25 cellular contexts compared by ENCODE assay signal in the genomic region with DNA sequence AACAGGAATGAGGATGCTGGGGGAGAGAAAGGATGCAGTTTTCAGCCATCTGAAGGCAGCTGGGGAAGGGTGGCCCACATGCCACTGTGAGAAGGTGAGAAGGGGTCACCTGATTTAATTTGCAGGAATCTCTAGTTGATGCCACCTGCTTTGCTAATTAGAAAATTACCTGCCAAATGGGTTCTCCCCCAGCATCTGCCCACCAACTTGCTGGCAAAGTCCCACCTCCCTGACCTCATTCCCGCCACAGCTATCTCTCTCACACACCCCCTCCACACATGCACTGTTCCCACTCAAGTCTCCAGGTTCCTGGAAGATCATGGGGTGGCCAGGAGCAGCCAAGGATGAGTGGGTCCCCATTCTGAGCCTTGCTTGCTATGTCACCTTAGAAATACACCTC.
DNase-seq lines count a peak whose midpoint lies in the region; ATAC-seq, FAIRE-seq and TF ChIP-seq lines count a peak whose summit lies in the region.
"Had no signal": no experiment of that assay in that cellular context is flagged by ENCODE, and none has a peak within 500 bp of the region (broad histone marks: within the 10 kb centered on the region; RNA-seq: fewer than 3 reads in every experiment).

No MANE protein-coding gene starts in this region.

- no peaks in the 10 kb centered on the region for H3K9me3 ChIP-seq in K562 (replicated peaks; ENCODE audit: control insufficient read depth, insufficient read depth, low read depth, low read length)
- H3K9me3 ChIP-seq: BLaER1, Caco-2 had no signal

- 0% methylated on average over 1 of the region's 1 CpG for WGBS in K562 (ENCODE audit: insufficient coverage, low coverage, missing lambda C conversion rate)

- POLR2A ChIA-PET in K562 (lab: Yijun Ruan, JAX) = no interaction called here

- H4K20me1 ChIP-seq in K562 (replicated peaks; ENCODE audit: control insufficient read depth, insufficient read depth, low read length) = peaks cover 6% of the 10 kb centered on the region

- no peak for TF ChIP-seq POLR2A in K562 (conservative IDR thresholded peaks at IDR 0.05)

- H3K27me3 Mint-ChIP-seq in endothelial cell (ENCODE audit: unreplicated experiment) = peaks cover 4% of the 10 kb centered on the region

- FAIRE-seq in K562 (lab: Jason Lieb, UNC) = no peak
- FAIRE-seq: A204.1, GM12891, GM18507, H1 had no signal

- no peaks in the 10 kb centered on the region for H3K4me1 ChIP-seq in K562 (replicated peaks in 1 of 2; ENCODE audit: control insufficient read depth in 2 of 2, insufficient read depth in 2 of 2, low read length in 2 of 2)
- H3K4me1 ChIP-seq: Caco-2 had no signal

- TF ChIP-seq RAD21 in K562 (CRISPR knock-in tag; conservative IDR thresholded peaks at IDR 0.05 in 1 of 2, IDR thresholded peaks at IDR 0.05 in 1 of 2) = no peak

- no peaks in the 10 kb centered on the region for H3K79me2 ChIP-seq in K562 (ENCODE audit: control insufficient read depth, insufficient read depth, low read length)

- DNase-seq in NCI-H2171 treated with DMSO at 0.1 percent for 48 hours (lab: John Stamatoyannopoulos, UW) = peak; percentile 31
- no peak for DNase-seq in NCI-H2171 (lab: John Stamatoyannopoulos, UW)
- DNase-seq in K562 (ENCODE audit: extremely low read depth in 1 of 4, low spot score in 3 of 4) = no peak
- no peak for DNase-seq in endothelial cell (ENCODE audit: low spot score)
- DNase-seq in stimulated activated naive CD4-positive, alpha-beta T cell (lab: John Stamatoyannopoulos, UW) = no peak
- no peak for DNase-seq in activated CD4-positive, CD25-positive, alpha-beta regulatory T cell treated with anti-CD3 and anti-CD28 coated beads, Interleukin-2, amount 50 U/mL, for 72 hours
- DNase-seq in brain microvascular endothelial cell = no peak
- no peak for DNase-seq in NCI-H1417 (lab: John Stamatoyannopoulos, UW)
- DNase-seq: Caco-2; CD4-positive, CD25-positive, alpha-beta regulatory T cell; CD8-positive, alpha-beta T cell; DMS153; EL; GF-D8; H7; HFFc6 had no signal

- no peak for TF ChIP-seq CTCF in K562 (IDR thresholded peaks at IDR 0.05 in 2 of 3, conservative IDR thresholded peaks at IDR 0.05 in 1 of 3; ENCODE audit: insufficient read depth in 2 of 3, low read depth in 1 of 3, low read length in 3 of 3)
- no peak for TF ChIP-seq CTCF in endothelial cell (IDR thresholded peaks at IDR 0.05; ENCODE audit: unreplicated experiment)
- TF ChIP-seq CTCF in brain microvascular endothelial cell (IDR thresholded peaks at IDR 0.05; ENCODE audit: low read depth, low read length, missing control alignments) = no peak

- H2AFZ ChIP-seq in K562 (ENCODE audit: low read depth, low read length) = no peak overlapping the region

- no peak for ATAC-seq in K562
- ATAC-seq: CD8-positive, alpha-beta T cell; HCT116 had no signal

- no peak for TF ChIP-seq EP300 in K562 (IDR thresholded peaks at IDR 0.05; ENCODE audit: low read length)

- H3K9ac ChIP-seq in K562 (ENCODE audit: insufficient read depth in 1 of 2, low read depth in 2 of 2, low read length in 2 of 2) = no peak overlapping the region
- H3K9ac ChIP-seq: BLaER1 had no signal

- H3K36me3 Mint-ChIP-seq in endothelial cell (ENCODE audit: low read depth, unreplicated experiment) = no peaks in the 10 kb centered on the region
- H3K36me3 Mint-ChIP-seq: CD4-positive, CD25-positive, alpha-beta regulatory T cell; CD8-positive, alpha-beta T cell had no signal

- H3K4me3 ChIP-seq in K562 = no peak overlapping the region
- H3K4me3 ChIP-seq in brain microvascular endothelial cell (ENCODE audit: low read depth, low read length) = no peak overlapping the region
- H3K4me3 ChIP-seq: BLaER1 had no signal

- peak overlapping the region; percentile 36 for H3K27ac Mint-ChIP-seq in endothelial cell (ENCODE audit: unreplicated experiment)
- H3K27ac Mint-ChIP-seq: B cell; CD4-positive, CD25-positive, alpha-beta regulatory T cell; CD8-positive, alpha-beta T cell; HFFc6 had no signal

- no peak overlapping the region for H3K4me3 Mint-ChIP-seq in endothelial cell (ENCODE audit: unreplicated experiment)
- H3K4me3 Mint-ChIP-seq: B cell; CD4-positive, CD25-positive, alpha-beta regulatory T cell; CD8-positive, alpha-beta T cell; HFFc6 had no signal

- no peak overlapping the region for H3K4me2 ChIP-seq in K562 (ENCODE audit: insufficient read depth, low read length)
- H3K4me2 ChIP-seq: BLaER1 had no signal

- intact Hi-C loops in K562 (cut with micrococcal nuclease) = no loop called here

- H3K27ac ChIP-seq in K562 (ENCODE audit: extremely low read depth, low read depth, low read length) (no peak overlapping the region), brain microvascular endothelial cell (no peak overlapping the region)
- H3K27ac ChIP-seq: 22Rv1, BLaER1, C4-2B had no signal

- H3K4me1 Mint-ChIP-seq in endothelial cell (ENCODE audit: unreplicated experiment) = peaks cover 8% of the 10 kb centered on the region
- H3K4me1 Mint-ChIP-seq: B cell; CD4-positive, CD25-positive, alpha-beta regulatory T cell had no signal

- CTCF ChIA-PET in K562 (lab: Yijun Ruan, JAX; ENCODE audit: low intra/inter-chr PET ratio) = no interaction called here

- H3K27me3 ChIP-seq in K562 (ENCODE audit: control insufficient read depth in 2 of 2, insufficient read depth in 2 of 2, low read length in 2 of 2) (peaks cover 0 to 14% of the 10 kb centered on the region in 2 experiments; a peak in 2 of 5 replicates), brain microvascular endothelial cell (replicated peaks) (no peaks in the 10 kb centered on the region)
- H3K27me3 ChIP-seq: BLaER1 had no signal

- no peaks in the 10 kb centered on the region for H3K9me1 ChIP-seq in K562 (ENCODE audit: control insufficient read depth, insufficient read depth, low read length)

- H3K36me3 ChIP-seq in K562 (ENCODE audit: control insufficient read depth, insufficient read depth, low read length) (no peaks in the 10 kb centered on the region), brain microvascular endothelial cell (replicated peaks) (no peaks in the 10 kb centered on the region)
- H3K36me3 ChIP-seq: BLaER1 had no signal

- no peaks in the 10 kb centered on the region for H3K9me3 Mint-ChIP-seq in endothelial cell (ENCODE audit: unreplicated experiment)
- H3K9me3 Mint-ChIP-seq: CD8-positive, alpha-beta T cell had no signal

- BruUV-seq in K562 (replicated peaks; lab: Mats Ljungman, UMichigan) = no TSS peak

- in situ Hi-C loops in K562 (cut with MboI) = no loop called here
- in situ Hi-C loops in brain microvascular endothelial cell (cut with HindIII; ENCODE audit: low pct_ligation_motif_present, low sequenced_read_pairs) = no loop called here

TF ChIP-seq in K562, 482 proteins besides CTCF, POLR2A, EP300 and RAD21:
- no peak for TF ChIP-seq FOXK1 (CRISPR knock-in tag; IDR thresholded peaks at IDR 0.05; ENCODE audit: borderline replicate concordance)
- TF ChIP-seq, protein P1, sequence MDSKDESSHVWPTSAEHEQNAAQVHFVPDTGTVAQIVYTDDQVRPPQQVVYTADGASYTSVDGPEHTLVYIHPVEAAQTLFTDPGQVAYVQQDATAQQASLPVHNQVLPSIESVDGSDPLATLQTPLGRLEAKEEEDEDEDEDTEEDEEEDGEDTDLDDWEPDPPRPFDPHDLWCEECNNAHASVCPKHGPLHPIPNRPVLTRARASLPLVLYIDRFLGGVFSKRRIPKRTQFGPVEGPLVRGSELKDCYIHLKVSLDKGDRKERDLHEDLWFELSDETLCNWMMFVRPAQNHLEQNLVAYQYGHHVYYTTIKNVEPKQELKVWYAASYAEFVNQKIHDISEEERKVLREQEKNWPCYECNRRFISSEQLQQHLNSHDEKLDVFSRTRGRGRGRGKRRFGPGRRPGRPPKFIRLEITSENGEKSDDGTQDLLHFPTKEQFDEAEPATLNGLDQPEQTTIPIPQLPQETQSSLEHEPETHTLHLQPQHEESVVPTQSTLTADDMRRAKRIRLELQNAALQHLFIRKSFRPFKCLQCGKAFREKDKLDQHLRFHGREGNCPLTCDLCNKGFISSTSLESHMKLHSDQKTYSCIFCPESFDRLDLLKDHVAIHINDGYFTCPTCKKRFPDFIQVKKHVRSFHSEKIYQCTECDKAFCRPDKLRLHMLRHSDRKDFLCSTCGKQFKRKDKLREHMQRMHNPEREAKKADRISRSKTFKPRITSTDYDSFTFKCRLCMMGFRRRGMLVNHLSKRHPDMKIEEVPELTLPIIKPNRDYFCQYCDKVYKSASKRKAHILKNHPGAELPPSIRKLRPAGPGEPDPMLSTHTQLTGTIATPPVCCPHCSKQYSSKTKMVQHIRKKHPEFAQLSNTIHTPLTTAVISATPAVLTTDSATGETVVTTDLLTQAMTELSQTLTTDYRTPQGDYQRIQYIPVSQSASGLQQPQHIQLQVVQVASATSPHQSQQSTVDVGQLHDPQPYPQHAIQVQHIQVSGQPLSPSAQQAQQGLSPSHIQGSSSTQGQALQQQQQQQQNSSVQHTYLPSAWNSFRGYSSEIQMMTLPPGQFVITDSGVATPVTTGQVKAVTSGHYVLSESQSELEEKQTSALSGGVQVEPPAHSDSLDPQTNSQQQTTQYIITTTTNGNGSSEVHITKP (IDR thresholded peaks at IDR 0.05; ENCODE audit: partially characterized antibody) = peak; percentile 54
